ENCODE assay signal across 8 cellular contexts in genomic region chr3:50365080-50365841, GRCh38. TPM values are rescaled to one million over a fixed set of nuclear protein-coding genes. Genes with fewer than 3 reads are reported as not detected.
DNase-seq lines count a peak whose midpoint lies in the region; ATAC-seq and TF ChIP-seq lines count a peak whose summit lies in the region.

No MANE protein-coding gene starts in this region.

- TF ChIP-seq CTCF in body of pancreas (IDR thresholded peaks at IDR 0.05) (peak in 3 of 7 experiments; percentile 14 to 23 (median 20)), spleen (IDR thresholded peaks at IDR 0.05 in 8 of 11, conservative IDR thresholded peaks at IDR 0.05 in 3 of 11) (no peak)

- DNase-seq in D341Med (ENCODE audit: low spot score) (peak; percentile 85), UCSD-AML1 (lab: John Stamatoyannopoulos, UW; ENCODE audit: unreplicated experiment) (peak; percentile 41), body of pancreas (peak; percentile 95 to 97 (median 96)), iPS-NIHi11 (ENCODE audit: low spot score) (peak; percentile 96), spleen (peak; percentile 98), NCI-H524 treated with DMSO at 0.1 percent for 48 hours (lab: John Stamatoyannopoulos, UW) (no peak)

- whole genome bisulfite sequencing in body of pancreas, 2 donors: 2% methylated on average over 9 to 53 of the region's 53 CpGs
- 4 to 38% (median 8%) methylated on average over 12 to 53 of the region's 53 CpGs for WGBS in spleen, 5 donors

- H3K4me3 ChIP-seq in body of pancreas: peak overlapping the region; percentile 47 to 48
- peak overlapping the region; percentile 39 to 81 (median 58) for H3K4me3 ChIP-seq in spleen

- peak overlapping the region; percentile 73 to 90 (median 89) for H3K27ac Mint-ChIP-seq in IgD-negative memory B cell

- intact Hi-C loops in body of pancreas (cut with DNase I) (no loop called here), spleen (cut with DNase I; ENCODE audit: low total_unique reads) (no loop called here)

- H3K27me3 ChIP-seq in body of pancreas (no peaks in the 10 kb centered on the region), spleen (replicated peaks in 1 of 7) (peaks cover 0 to 4% (median 0%) of the 10 kb centered on the region in 7 donors)

- ATAC-seq in GM21528 (IDR thresholded peaks at IDR 0.05; ENCODE audit: low FRiP score, unreplicated experiment): peak; percentile 76
- peak; percentile 95 for ATAC-seq in body of pancreas

- no peaks in the 10 kb centered on the region for H3K36me3 Mint-ChIP-seq in IgD-negative memory B cell

- H3K4me1 Mint-ChIP-seq in IgD-negative memory B cell: peaks cover 0 to 10% (median 6%) of the 10 kb centered on the region in 3 donors

- H3K36me3 ChIP-seq in body of pancreas (replicated peaks in 1 of 2; ENCODE audit: insufficient read depth in 1 of 2, low read depth in 2 of 2) (no peaks in the 10 kb centered on the region), spleen (no peaks in the 10 kb centered on the region)

- H3K4me3 Mint-ChIP-seq in IgD-negative memory B cell: peak overlapping the region; percentile 86 to 95 (median 90)

- no peaks in the 10 kb centered on the region for H3K9me3 Mint-ChIP-seq in IgD-negative memory B cell

- peaks cover 30% of the 10 kb centered on the region for H3K4me1 ChIP-seq in body of pancreas
- peaks cover 0 to 39% (median 21%) of the 10 kb centered on the region in 6 donors for H3K4me1 ChIP-seq in spleen

- H3K27ac ChIP-seq in body of pancreas (peak overlapping the region; percentile 57 to 79 (median 70)), spleen (peak overlapping the region in 7 of 8 donors; percentile 37 to 87 (median 77))

- H3K27me3 Mint-ChIP-seq in IgD-negative memory B cell: peaks cover 2% of the 10 kb centered on the region

- H3K9me3 ChIP-seq in body of pancreas (no peaks in the 10 kb centered on the region), spleen (no peaks in the 10 kb centered on the region)

- peak; percentile 80 to 88 (median 81) for TF ChIP-seq POLR2A in body of pancreas (IDR thresholded peaks at IDR 0.05)
- peak in 1 of 3 donors; percentile 25 for TF ChIP-seq POLR2A in spleen (IDR thresholded peaks at IDR 0.05)

RNA-seq across cellular contexts. Expression of gene TMEM115, which starts 5.9 kb away (rescaled TPM):
- 33.9 TPM for polyA plus RNA-seq in IgD-negative memory B cell
- total RNA-seq in body of pancreas: 10 to 100 TPM; 39.4 to 54.1 TPM
- total RNA-seq in spleen: 10 to 100 TPM; 22.6 to 49.2 (median 35.1) TPM
- polyA plus RNA-seq in spleen: 10 to 100 TPM; 14.0 to 22.1 (median 17.2) TPM

RNA-seq across cellular contexts. Expression of gene CYB561D2, which starts 14.6 kb away (rescaled TPM):
- 63.3 TPM for polyA plus RNA-seq in IgD-negative memory B cell
- total RNA-seq in body of pancreas: 10 to 100 TPM; 11.4 to 29.0 TPM
- total RNA-seq in spleen: 10 to 100 TPM; 18.7 to 33.7 (median 24.9) TPM
- 10 to 100 TPM; 26.8 to 35.2 (median 27.2) TPM for polyA plus RNA-seq in spleen

RNA-seq across cellular contexts. Expression of gene NPRL2, which starts 14.7 kb away (rescaled TPM):
- polyA plus RNA-seq in IgD-negative memory B cell: 30.4 TPM
- total RNA-seq in body of pancreas: 10 to 100 TPM; 27.0 to 30.9 TPM
- total RNA-seq in spleen: 10 to 100 TPM; 17.8 to 31.2 (median 22.7) TPM
- 10 to 100 TPM; 22.1 to 28.2 (median 23.0) TPM for polyA plus RNA-seq in spleen

RNA-seq across cellular contexts. Expression of gene ZMYND10, which starts 19.7 kb away (rescaled TPM):
- not detected for polyA plus RNA-seq in IgD-negative memory B cell
- 1 to 10 TPM; 1.3 to 2.3 TPM for total RNA-seq in body of pancreas
- total RNA-seq in spleen: 1 to 10 TPM in 3 of 7 donors, under 1 TPM in 3, not detected in 1; 0.60 to 2.2 (median 1.1) TPM
- polyA plus RNA-seq in spleen: 1 to 10 TPM in 2 of 3 donors, under 1 TPM in 1; 0.56 to 2.1 (median 1.6) TPM

RNA-seq across cellular contexts. Expression of gene RASSF1, which starts 24.6 kb away (rescaled TPM):
- polyA plus RNA-seq in IgD-negative memory B cell (155 TPM), spleen (10 to 100 TPM; 59.3 to 83.7 (median 81.4) TPM)
- total RNA-seq in body of pancreas (10 to 100 TPM; 26.7 to 30.0 TPM), spleen (100 to 1,000 TPM in 1 of 7 donors, 10 to 100 TPM in 6; 48.3 to 113 (median 63.3) TPM)
